Comparison of ENCODE assay signal across 18 cellular contexts in the genomic region with DNA sequence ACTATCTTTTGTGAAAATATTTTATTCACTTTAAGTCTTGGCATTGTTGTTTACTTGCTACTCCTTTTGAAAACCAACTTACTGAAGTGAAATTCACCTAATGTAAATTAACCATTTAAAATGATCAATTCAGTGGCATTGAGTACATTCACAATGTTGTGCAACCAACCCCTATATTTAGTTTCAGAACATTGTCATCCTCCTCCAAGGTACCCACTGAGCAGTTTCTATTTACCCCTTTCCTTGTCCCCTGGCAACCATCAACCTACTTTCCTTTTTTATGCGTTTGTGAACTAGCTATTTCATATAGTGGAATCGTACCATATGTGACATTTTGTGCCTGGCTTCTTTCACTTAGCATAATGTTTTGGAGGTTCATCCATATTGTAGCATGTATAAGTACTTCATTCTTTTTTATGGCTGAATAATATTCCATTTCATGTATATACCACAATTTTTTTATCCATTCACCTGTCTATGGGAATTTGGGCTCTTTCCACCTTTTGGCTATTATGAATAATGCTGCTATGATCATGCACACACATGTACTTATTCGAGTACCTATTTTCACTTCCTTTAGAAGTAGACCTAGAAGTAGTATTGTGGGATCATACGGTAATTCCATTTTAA.
DNase-seq lines count a peak whose midpoint lies in the region; ATAC-seq and TF ChIP-seq lines count a peak whose summit lies in the region.
"Had no signal": no experiment of that assay in that cellular context is flagged by ENCODE, and none has a peak within 500 bp of the region (broad histone marks: within the 10 kb centered on the region; RNA-seq: fewer than 3 reads in every experiment).

No MANE protein-coding gene starts in this region.

- ATAC-seq in SK-N-SH treated with all-trans-retinoic acid at 6 μM for 48 hours (no peak), HG03521 (IDR thresholded peaks at IDR 0.05; ENCODE audit: unreplicated experiment) (no peak), HG03045 (IDR thresholded peaks at IDR 0.05; ENCODE audit: unreplicated experiment) (no peak)

- H3K79me2 ChIP-seq in SK-N-SH (ENCODE audit: insufficient read depth) (peaks cover 82% of the 10 kb centered on the region), OCI-LY3 (ENCODE audit: low read length) (no peaks in the 10 kb centered on the region)

- H3K9me2 ChIP-seq in SK-N-SH = no peaks in the 10 kb centered on the region

- TF ChIP-seq RAD21 in SK-N-SH (IDR thresholded peaks at IDR 0.05; ENCODE audit: low read length) = no peak

- H3K4me2 ChIP-seq in SK-N-SH = no peak overlapping the region
- peak overlapping the region; percentile 59 for H3K4me2 ChIP-seq in OCI-LY3 (ENCODE audit: low read length)

- no peak for TF ChIP-seq CTCF in SK-N-SH (IDR thresholded peaks at IDR 0.05)
- no peak for TF ChIP-seq CTCF in OCI-LY3 (IDR thresholded peaks at IDR 0.05; ENCODE audit: low read depth, low read length)
- no peak for TF ChIP-seq CTCF in Caco-2 (IDR thresholded peaks at IDR 0.05; ENCODE audit: insufficient read depth in 1 of 2, low read depth in 1 of 2, low read length in 1 of 2, severe bottlenecking in 1 of 2, unreplicated experiment in 1 of 2)

- no TSS peak for BruUV-seq in Caco-2 (replicated peaks; lab: Mats Ljungman, UMichigan)

- no peak overlapping the region for H3K4me3 Mint-ChIP-seq in Caco-2 (ENCODE audit: unreplicated experiment)
- H3K4me3 Mint-ChIP-seq: B cell; stimulated activated naive CD8-positive, alpha-beta T cell treated with anti-CD3 and anti-CD28 coated beads, Interleukin-15, Interleukin-2, amounts not matched to agents 100 ng/mL and 50 ng/mL, for 24 hours; T-helper 1 cell treated with Interleukin-12 subunit alpha and Interleukin-12 subunit beta and Interleukin-4 antibody, amounts not matched to agents 30 μg/mL and 1 μg/mL, for 36 hours had no signal

- peaks cover 26% of the 10 kb centered on the region for H3K4me1 Mint-ChIP-seq in Caco-2 (ENCODE audit: low read depth, unreplicated experiment)
- H3K4me1 Mint-ChIP-seq: B cell had no signal

- H3K9ac ChIP-seq in SK-N-SH = no peak overlapping the region
- H3K9ac ChIP-seq in HUES48 (ENCODE audit: low read depth, low read length) = peak overlapping the region; percentile 72
- no peak overlapping the region for H3K9ac ChIP-seq in OCI-LY3 (ENCODE audit: low read length)
- H3K9ac ChIP-seq in iPS-18a (ENCODE audit: low read length) = peak overlapping the region; percentile 75

- no peaks in the 10 kb centered on the region for H3K27me3 ChIP-seq in SK-N-SH (ENCODE audit: insufficient read depth)
- no peaks in the 10 kb centered on the region for H3K27me3 ChIP-seq in HUES48 (ENCODE audit: control insufficient read depth, insufficient read depth, low read length)
- H3K27me3 ChIP-seq in OCI-LY3 (ENCODE audit: low read depth, low read length) = no peaks in the 10 kb centered on the region
- no peaks in the 10 kb centered on the region for H3K27me3 ChIP-seq in iPS-18a (ENCODE audit: control insufficient read depth, insufficient read depth, low read length)
- H3K27me3 ChIP-seq in Caco-2 (replicated peaks; ENCODE audit: control insufficient read depth, insufficient read depth, low read length) = no peaks in the 10 kb centered on the region
- H3K27me3 ChIP-seq: adrenal gland, tibial artery had no signal

- intact Hi-C loops in Caco-2 (cut with micrococcal nuclease; ENCODE audit: unreplicated experiment) = no loop called here

- H3K36me3 ChIP-seq in SK-N-SH (replicated peaks in 1 of 2; ENCODE audit: control insufficient read depth in 1 of 2, insufficient read depth in 2 of 2, low read length in 1 of 2) (peaks cover 0 to 9% of the 10 kb centered on the region in 2 experiments), HUES48 (ENCODE audit: control insufficient read depth, insufficient read depth, low read length) (no peaks in the 10 kb centered on the region), OCI-LY3 (replicated peaks; ENCODE audit: low read depth, low read length) (peaks cover 8% of the 10 kb centered on the region), iPS-18a (ENCODE audit: control insufficient read depth, low read depth, low read length) (no peaks in the 10 kb centered on the region), Caco-2 (ENCODE audit: control insufficient read depth, insufficient read depth, low read length) (no peaks in the 10 kb centered on the region)
- H3K36me3 ChIP-seq: adrenal gland, HAP-1, tibial artery had no signal

- peaks cover 55% of the 10 kb centered on the region for H3K36me3 Mint-ChIP-seq in Caco-2 (ENCODE audit: insufficient read depth, unreplicated experiment)

- peak overlapping the region in 1 of 2 experiments; percentile 67; a peak in 2 of 4 replicates for H3K27ac ChIP-seq in SK-N-SH (ENCODE audit: low read depth in 2 of 2, low read length in 1 of 2)
- H3K27ac ChIP-seq in HUES48 (ENCODE audit: low read depth, low read length) = peak overlapping the region; percentile 99
- H3K27ac ChIP-seq in OCI-LY3 (ENCODE audit: low read length) = no peak overlapping the region
- peak overlapping the region; percentile 96 for H3K27ac ChIP-seq in iPS-18a (ENCODE audit: low read length)
- H3K27ac ChIP-seq: adrenal gland, tibial artery had no signal

- peaks cover 3 to 40% of the 10 kb centered on the region in 2 experiments; a peak in 2 of 4 replicates for H3K4me1 ChIP-seq in SK-N-SH (ENCODE audit: control insufficient read depth in 1 of 2, insufficient read depth in 2 of 2, low read depth in 1 of 2, low read length in 1 of 2)
- peaks cover 72% of the 10 kb centered on the region for H3K4me1 ChIP-seq in HUES48 (ENCODE audit: control insufficient read depth, insufficient read depth, low read length)
- peaks cover 42% of the 10 kb centered on the region for H3K4me1 ChIP-seq in OCI-LY3 (ENCODE audit: low read length)
- H3K4me1 ChIP-seq in iPS-18a (ENCODE audit: control insufficient read depth, low read depth, low read length) = peaks cover 69% of the 10 kb centered on the region
- peaks cover 10% of the 10 kb centered on the region; the same call in 1 of the 2 replicates for H3K4me1 ChIP-seq in Caco-2
- H3K4me1 ChIP-seq: tibial artery had no signal

- no peak for TF ChIP-seq EP300 in SK-N-SH (IDR thresholded peaks at IDR 0.05; ENCODE audit: borderline replicate concordance in 1 of 2, low read depth in 1 of 2, low read length in 1 of 2)

- H3K9me3 ChIP-seq in SK-N-SH (no peaks in the 10 kb centered on the region), HUES48 (ENCODE audit: control insufficient read depth, insufficient read depth, low read length) (no peaks in the 10 kb centered on the region), OCI-LY3 (ENCODE audit: insufficient read depth, low read length) (peaks cover 7% of the 10 kb centered on the region; the same call in 1 of the 2 replicates), iPS-18a (ENCODE audit: control insufficient read depth, low read depth, low read length) (no peaks in the 10 kb centered on the region), Caco-2 (no peaks in the 10 kb centered on the region; the same call in 1 of the 2 replicates)
- H3K9me3 ChIP-seq: adrenal gland, HAP-1, tibial artery had no signal

- H2AFZ ChIP-seq in SK-N-SH (ENCODE audit: low read depth) (no peak overlapping the region), OCI-LY3 (ENCODE audit: low read depth, low read length) (no peak overlapping the region)

- peaks cover 8% of the 10 kb centered on the region; the same call in 1 of the 2 replicates for H4K20me1 ChIP-seq in SK-N-SH (ENCODE audit: insufficient read depth)
- no peaks in the 10 kb centered on the region for H4K20me1 ChIP-seq in OCI-LY3 (ENCODE audit: insufficient read depth, low read length)

- H3K4me3 ChIP-seq in SK-N-SH (ENCODE audit: low read depth in 2 of 2, low read length in 1 of 2) (no peak overlapping the region), HUES48 (ENCODE audit: low read depth, low read length) (peak overlapping the region; percentile 43), OCI-LY3 (ENCODE audit: low read length) (peak overlapping the region; percentile 39), iPS-18a (ENCODE audit: low read length) (peak overlapping the region; percentile 45), Caco-2 (ENCODE audit: low read depth, low read length) (no peak overlapping the region)
- H3K4me3 ChIP-seq: adrenal gland, GM12878, HAP-1, tibial artery had no signal

- H3K27ac Mint-ChIP-seq in Caco-2 (ENCODE audit: unreplicated experiment) = no peak overlapping the region
- H3K27ac Mint-ChIP-seq: B cell; stimulated activated naive CD8-positive, alpha-beta T cell treated with anti-CD3 and anti-CD28 coated beads, Interleukin-15, Interleukin-2, amounts not matched to agents 100 ng/mL and 50 ng/mL, for 24 hours; T-helper 1 cell treated with Interleukin-12 subunit alpha and Interleukin-12 subunit beta and Interleukin-4 antibody, amounts not matched to agents 30 μg/mL and 1 μg/mL, for 36 hours had no signal

- no peaks in the 10 kb centered on the region for H3K27me3 Mint-ChIP-seq in Caco-2 (ENCODE audit: insufficient read depth, unreplicated experiment)

- 79% methylated on average over 4 of the region's 4 CpGs for WGBS in SK-N-SH (ENCODE audit: low lambda C conversion rate)

- no peaks in the 10 kb centered on the region for H3K9me3 Mint-ChIP-seq in Caco-2 (ENCODE audit: unreplicated experiment)

- CTCF ChIA-PET in SK-N-SH (lab: Yijun Ruan, JAX) (no interaction called here), Caco-2 (lab: Charles Lee) (interaction anchor here (0.6 kb wide), 1 partner anchor 87 kb away, joined by 3 read pairs; no protein-coding TSS in a partner anchor)

- H3F3A ChIP-seq in SK-N-SH (replicated peaks; ENCODE audit: insufficient read depth) = peaks cover 24% of the 10 kb centered on the region

- DNase-seq in SK-N-SH (no peak), Caco-2 (no peak)
- DNase-seq: cortex of kidney, DMS79, KG1 had no signal

- POLR2A ChIA-PET in SK-N-SH (lab: Yijun Ruan, JAX) = no interaction called here
- POLR2A ChIA-PET in Caco-2 (lab: Charles Lee) = no interaction called here

TF ChIP-seq in SK-N-SH treated with all-trans-retinoic acid at 6 μM for 48 hours, 23 proteins besides CTCF, POLR2A, EP300 and RAD21 (continues in another document):
- TF ChIP-seq ZNF8 (CRISPR knock-in tag; IDR thresholded peaks at IDR 0.05) = peak; percentile 90
- no peak for TF ChIP-seq ZFP3 (CRISPR knock-in tag; IDR thresholded peaks at IDR 0.05)
- TF ChIP-seq ZNF565 (CRISPR knock-in tag; conservative IDR thresholded peaks at IDR 0.05; ENCODE audit: low read depth) = no peak
- no peak for TF ChIP-seq ZNF70 (CRISPR knock-in tag; IDR thresholded peaks at IDR 0.05)

Comparison
In these comparisons a context has a peak if more than half of its experiments do, and no peak if none do; other contexts are left out.
1. H3K4me3 ChIP-seq: peak in HUES48 (single experiment), OCI-LY3 (single experiment) and iPS-18a (single experiment); none in SK-N-SH (0 of 2) and Caco-2 (single experiment).
2. H3K9ac ChIP-seq: peak in HUES48 (single experiment) and iPS-18a (single experiment); none in SK-N-SH (single experiment) and OCI-LY3 (single experiment).